Comparison of ENCODE assay signal across 8 cellular contexts in the genomic region with DNA sequence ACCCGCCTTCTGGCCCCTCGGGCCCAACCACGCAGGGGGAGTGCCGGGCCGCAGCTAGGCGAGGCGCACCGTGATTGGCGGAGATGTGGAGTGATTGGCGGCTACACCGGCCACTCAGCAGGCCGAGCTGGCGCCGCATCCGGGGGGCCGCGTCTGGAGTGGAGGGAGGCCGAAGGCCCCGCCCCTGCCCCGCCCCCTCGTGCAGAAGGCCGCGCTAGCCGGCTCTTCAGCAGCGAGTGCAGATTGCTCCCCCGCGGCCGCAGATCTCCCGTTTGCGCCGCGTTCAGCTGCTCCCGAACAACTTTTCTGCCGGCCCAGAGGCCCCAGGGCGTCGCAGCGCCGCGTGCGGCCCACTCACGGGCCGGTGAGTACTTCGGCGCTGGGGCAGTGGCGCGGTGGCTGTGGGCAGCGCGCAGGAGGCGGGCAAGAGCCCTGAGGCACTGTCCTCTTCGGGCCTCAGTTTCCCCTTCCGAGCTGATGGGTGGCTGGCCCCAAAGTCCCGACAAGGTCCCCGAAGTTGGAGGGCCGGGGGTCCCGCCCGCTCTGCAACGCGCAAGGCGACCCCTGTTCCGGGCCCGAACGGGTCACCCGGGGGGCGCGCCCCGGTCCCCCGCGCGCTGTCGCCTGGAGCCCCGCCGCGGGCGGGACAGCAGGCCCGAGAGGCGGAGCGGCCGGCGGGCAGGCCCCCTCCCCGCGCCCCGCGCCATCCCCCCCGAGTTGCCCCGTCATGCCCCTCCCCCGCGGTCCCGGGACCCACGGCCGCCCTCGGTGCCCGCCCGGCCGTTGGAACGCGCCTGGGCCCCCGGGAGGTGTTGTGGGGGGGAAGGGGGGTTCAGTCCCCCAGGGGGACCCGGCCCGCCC. TPM values are rescaled to one million over a fixed set of nuclear protein-coding genes. Genes with fewer than 3 reads are reported as not detected.
DNase-seq lines count a peak whose midpoint lies in the region; ATAC-seq and TF ChIP-seq lines count a peak whose summit lies in the region.

A gene with protein sequence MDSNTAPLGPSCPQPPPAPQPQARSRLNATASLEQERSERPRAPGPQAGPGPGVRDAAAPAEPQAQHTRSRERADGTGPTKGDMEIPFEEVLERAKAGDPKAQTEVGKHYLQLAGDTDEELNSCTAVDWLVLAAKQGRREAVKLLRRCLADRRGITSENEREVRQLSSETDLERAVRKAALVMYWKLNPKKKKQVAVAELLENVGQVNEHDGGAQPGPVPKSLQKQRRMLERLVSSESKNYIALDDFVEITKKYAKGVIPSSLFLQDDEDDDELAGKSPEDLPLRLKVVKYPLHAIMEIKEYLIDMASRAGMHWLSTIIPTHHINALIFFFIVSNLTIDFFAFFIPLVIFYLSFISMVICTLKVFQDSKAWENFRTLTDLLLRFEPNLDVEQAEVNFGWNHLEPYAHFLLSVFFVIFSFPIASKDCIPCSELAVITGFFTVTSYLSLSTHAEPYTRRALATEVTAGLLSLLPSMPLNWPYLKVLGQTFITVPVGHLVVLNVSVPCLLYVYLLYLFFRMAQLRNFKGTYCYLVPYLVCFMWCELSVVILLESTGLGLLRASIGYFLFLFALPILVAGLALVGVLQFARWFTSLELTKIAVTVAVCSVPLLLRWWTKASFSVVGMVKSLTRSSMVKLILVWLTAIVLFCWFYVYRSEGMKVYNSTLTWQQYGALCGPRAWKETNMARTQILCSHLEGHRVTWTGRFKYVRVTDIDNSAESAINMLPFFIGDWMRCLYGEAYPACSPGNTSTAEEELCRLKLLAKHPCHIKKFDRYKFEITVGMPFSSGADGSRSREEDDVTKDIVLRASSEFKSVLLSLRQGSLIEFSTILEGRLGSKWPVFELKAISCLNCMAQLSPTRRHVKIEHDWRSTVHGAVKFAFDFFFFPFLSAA (plus strand): TSS at position 200 of the 861 bp plus-strand sequence. CDS start 7,606 bp downstream, outside the sequence.

- H3K4me3 ChIP-seq in IMR-90 (ENCODE audit: insufficient read depth, low read depth, low read length) (peak within 1 kb of the TSS; percentile 90), Peyer's patch (peak within 1 kb of the TSS; percentile 91 to 99 (median 96)), esophagus squamous epithelium (peak within 1 kb of the TSS; percentile 65 to 93 (median 86)), muscle layer of colon (ENCODE audit: low read depth in 1 of 2, low read length in 2 of 2) (peak within 1 kb of the TSS; percentile 81 to 97)

- H4K91ac ChIP-seq in IMR-90 (ENCODE audit: insufficient read depth, low read depth, low read length) = peak within 1 kb of the TSS; percentile 23

- peaks cover 35% of the 10 kb centered on the region for H3K27me3 Mint-ChIP-seq in activated T-helper 1 cell treated with anti-CD3 and anti-CD28 coated beads, Interleukin-12 subunit alpha, Interleukin-12 subunit beta, Interleukin-2, Interleukin-4 antibody, amounts not matched to agents 30 ng/mL and 10 ng/mL and 1 ng/mL, durations not matched to agents 14 hours and 24 hours and 36 hours (ENCODE audit: insufficient read depth)

- H4K8ac ChIP-seq in IMR-90 (ENCODE audit: low read depth in 2 of 2, low read length in 2 of 2) = peak within 1 kb of the TSS in 1 of 2 experiments; percentile 50; a peak in 2 of 4 replicates

- in situ Hi-C loops in IMR-90 (cut with MboI; ENCODE audit: low sequenced_read_pairs) = no loop called here

- H4K20me1 ChIP-seq in IMR-90 (ENCODE audit: insufficient read depth, low read length) = peaks cover 26% of the 10 kb centered on the region

- intact Hi-C loops in IMR-90 (cut with micrococcal nuclease) = no loop called here
- intact Hi-C loops in activated T-helper 1 cell treated with anti-CD3 and anti-CD28 coated beads, Interleukin-12 subunit alpha, Interleukin-12 subunit beta, Interleukin-2, Interleukin-4 antibody, amounts not matched to agents 30 ng/mL and 10 ng/mL and 1 ng/mL, durations not matched to agents 14 hours and 24 hours and 36 hours (cut with micrococcal nuclease) = loop anchor here (1.0 to 5.0 kb wide), 5 partner anchors 73 to 833 kb away; partner anchors contain the start of genes GRPEL1 and MRFAP1
- intact Hi-C loops in esophagus squamous epithelium (cut with DNase I) = no loop called here

- H2AFZ ChIP-seq in IMR-90 (replicated peaks; ENCODE audit: low read length, poor library complexity) = peak within 1 kb of the TSS; percentile 95

- POLR2A ChIA-PET in IMR-90 (lab: Charles Lee; ENCODE audit: unreplicated experiment) = interaction anchor here (0.6 to 0.7 kb wide), 2 partner anchors 19 to 81 kb away, joined by 5 to 10 read pairs; no protein-coding TSS in a partner anchor

- H3K4me3 Mint-ChIP-seq in activated T-helper 1 cell treated with anti-CD3 and anti-CD28 coated beads, Interleukin-12 subunit alpha, Interleukin-12 subunit beta, Interleukin-2, Interleukin-4 antibody, amounts not matched to agents 30 ng/mL and 10 ng/mL and 1 ng/mL, durations not matched to agents 14 hours and 24 hours and 36 hours = peak within 1 kb of the TSS; percentile 81

- peak within 1 kb of the TSS; percentile 58 for H3K9ac ChIP-seq in IMR-90 (ENCODE audit: low read depth, low read length)
- peak within 1 kb of the TSS; percentile 56 for H3K9ac ChIP-seq in muscle layer of colon (ENCODE audit: low read length)

- WGBS in IMR-90 (ENCODE audit: extremely low coverage in 2 of 2, insufficient read length in 1 of 2), 2 experiments = 0% methylated on average over 48 of the region's 99 CpGs; no CpG with 5 or more reads in 1 of the 2 experiments
- WGBS in esophagus squamous epithelium, 2 donors = 0 to 3% methylated on average over 4 to 26 of the region's 99 CpGs

- no peaks in the 10 kb centered on the region for H3K36me3 ChIP-seq in IMR-90 (ENCODE audit: control insufficient read depth, insufficient read depth, low read length)
- H3K36me3 ChIP-seq in Peyer's patch = no peaks in the 10 kb centered on the region
- no peaks in the 10 kb centered on the region for H3K36me3 ChIP-seq in esophagus squamous epithelium
- no peaks in the 10 kb centered on the region for H3K36me3 ChIP-seq in muscle layer of colon (ENCODE audit: insufficient read depth, low read length)

- H3K9me3 Mint-ChIP-seq in activated T-helper 1 cell treated with anti-CD3 and anti-CD28 coated beads, Interleukin-12 subunit alpha, Interleukin-12 subunit beta, Interleukin-2, Interleukin-4 antibody, amounts not matched to agents 30 ng/mL and 10 ng/mL and 1 ng/mL, durations not matched to agents 14 hours and 24 hours and 36 hours = no peaks in the 10 kb centered on the region

- TF ChIP-seq POLR2A in IMR-90 (IDR thresholded peaks at IDR 0.05; ENCODE audit: low read depth, low read length) = 0 out of 2 replicates have a peak, but pooled peaks have one; percentile 48
- peak; percentile 65 to 82 for TF ChIP-seq POLR2A in Peyer's patch (IDR thresholded peaks at IDR 0.05)
- peak in 2 of 4 donors; percentile 66 to 87 for TF ChIP-seq POLR2A in esophagus squamous epithelium (IDR thresholded peaks at IDR 0.05)

- TF ChIP-seq RAD21 in IMR-90 (IDR thresholded peaks at IDR 0.05; ENCODE audit: low read length) = no peak

- no peaks in the 10 kb centered on the region for H3K36me3 Mint-ChIP-seq in activated T-helper 1 cell treated with anti-CD3 and anti-CD28 coated beads, Interleukin-12 subunit alpha, Interleukin-12 subunit beta, Interleukin-2, Interleukin-4 antibody, amounts not matched to agents 30 ng/mL and 10 ng/mL and 1 ng/mL, durations not matched to agents 14 hours and 24 hours and 36 hours (ENCODE audit: low read depth)

- H3K18ac ChIP-seq in IMR-90 (ENCODE audit: low read depth, low read length) = no peak within 1 kb of the TSS; the same call in 1 of the 2 replicates

- H2BK20ac ChIP-seq in IMR-90 (ENCODE audit: low read depth, low read length) = no peak within 1 kb of the TSS

- no TSS peak for BruUV-seq in IMR-90 (replicated peaks; lab: Mats Ljungman, UMichigan)

- H2BK15ac ChIP-seq in IMR-90 (ENCODE audit: low read depth, low read length) = no peak within 1 kb of the TSS; the same call in 2 of the 3 replicates

- H2BK5ac ChIP-seq in IMR-90 (ENCODE audit: low read depth, low read length, poor library complexity, severe bottlenecking) = peak within 1 kb of the TSS; percentile 6

- H4K5ac ChIP-seq in IMR-90 (ENCODE audit: low read depth, low read length) = no peak within 1 kb of the TSS

- ATAC-seq in GM21529 (IDR thresholded peaks at IDR 0.05; ENCODE audit: unreplicated experiment) (peak; percentile 100), IMR-90 (ENCODE audit: low read depth) (peak; percentile 97)

- no peak within 1 kb of the TSS for H3K27ac Mint-ChIP-seq in activated T-helper 1 cell treated with anti-CD3 and anti-CD28 coated beads, Interleukin-12 subunit alpha, Interleukin-12 subunit beta, Interleukin-2, Interleukin-4 antibody, amounts not matched to agents 30 ng/mL and 10 ng/mL and 1 ng/mL, durations not matched to agents 14 hours and 24 hours and 36 hours

- H3K9me3 ChIP-seq in IMR-90 (ENCODE audit: control insufficient read depth, insufficient read depth, low read length) (no peaks in the 10 kb centered on the region), Peyer's patch (no peaks in the 10 kb centered on the region), esophagus squamous epithelium (no peaks in the 10 kb centered on the region), muscle layer of colon (ENCODE audit: low read length) (no peaks in the 10 kb centered on the region)

- no peak for TF ChIP-seq CTCF in IMR-90 (conservative IDR thresholded peaks at IDR 0.05; ENCODE audit: low read depth, low read length)
- TF ChIP-seq CTCF in Peyer's patch (IDR thresholded peaks at IDR 0.05) = no peak
- TF ChIP-seq CTCF in esophagus squamous epithelium (IDR thresholded peaks at IDR 0.05) = no peak

- CTCF ChIA-PET in IMR-90 (lab: Yijun Ruan, JAX) = interaction anchor here (0.6 to 1.1 kb wide), 3 partner anchors 13 to 58 kb away, joined by 3 read pairs; no protein-coding TSS in a partner anchor

- 0 out of 2 replicates have a peak within 1 kb of the TSS, but pooled peaks have one; percentile 43 for H3K14ac ChIP-seq in IMR-90 (replicated peaks; ENCODE audit: low read depth, low read length)

- no peak within 1 kb of the TSS; the same call in 1 of the 2 replicates for H3K56ac ChIP-seq in IMR-90 (ENCODE audit: extremely low read depth, insufficient read depth, low read length)

- peaks cover 18 to 39% of the 10 kb centered on the region in 2 experiments for H3K79me1 ChIP-seq in IMR-90 (ENCODE audit: low read depth in 1 of 2, low read length in 2 of 2)

- H3K23ac ChIP-seq in IMR-90 (ENCODE audit: low read depth, low read length) = peak within 1 kb of the TSS; percentile 65; the same call in 1 of the 2 replicates

- peaks cover 18% of the 10 kb centered on the region for H3K9me1 ChIP-seq in IMR-90 (ENCODE audit: insufficient read depth, low read length)

- peak within 1 kb of the TSS; percentile 89 for H2AK9ac ChIP-seq in IMR-90 (replicated peaks; ENCODE audit: low read depth, low read length, poor library complexity)

- H3K27ac ChIP-seq in IMR-90 (ENCODE audit: insufficient read depth, low read length) (peak within 1 kb of the TSS; percentile 70), Peyer's patch (peak within 1 kb of the TSS; percentile 65 to 88 (median 82)), esophagus squamous epithelium (peak within 1 kb of the TSS; percentile 73 to 91 (median 84)), muscle layer of colon (ENCODE audit: low read depth, low read length) (peak within 1 kb of the TSS; percentile 90)

- DNase-seq in DMS 273 treated with DMSO at 0.1 percent for 48 hours (lab: John Stamatoyannopoulos, UW) (peak; percentile 89), IMR-90 (peak; percentile 97), Peyer's patch (peak; percentile 97 to 100 (median 99)), esophagus squamous epithelium (lab: John Stamatoyannopoulos, UW) (peak; percentile 89)
- DNase-seq in activated T-helper 1 cell treated with anti-CD3 and anti-CD28 coated beads, Interleukin-12 subunit alpha, Interleukin-12 subunit beta, Interleukin-2, Interleukin-4 antibody, amounts not matched to agents 30 ng/mL and 10 ng/mL and 1 ng/mL, durations not matched to agents 14 hours and 24 hours and 36 hours (ENCODE audit: low spot score) = peak; percentile 96
- peak; percentile 93 to 98 for DNase-seq in stimulated activated CD8-positive, alpha-beta memory T cell treated with anti-CD3 and anti-CD28 coated beads, Interleukin-7, amount 100 ng/mL, for 1 hour (ENCODE audit: low read depth in 2 of 2)

- no peak within 1 kb of the TSS for H2BK120ac ChIP-seq in IMR-90 (ENCODE audit: low read depth, low read length)

- H2AK5ac ChIP-seq in IMR-90 (ENCODE audit: low read depth, low read length) = peak within 1 kb of the TSS; percentile 61; the same call in 1 of the 2 replicates

- peaks cover 18% of the 10 kb centered on the region for H3K4me1 Mint-ChIP-seq in activated T-helper 1 cell treated with anti-CD3 and anti-CD28 coated beads, Interleukin-12 subunit alpha, Interleukin-12 subunit beta, Interleukin-2, Interleukin-4 antibody, amounts not matched to agents 30 ng/mL and 10 ng/mL and 1 ng/mL, durations not matched to agents 14 hours and 24 hours and 36 hours (ENCODE audit: low read depth)

- H3K4me2 ChIP-seq in IMR-90 (ENCODE audit: low read depth, low read length) = peak within 1 kb of the TSS; percentile 89

- H3K4ac ChIP-seq in IMR-90 (ENCODE audit: low read depth, low read length) = peak within 1 kb of the TSS; percentile 65

- H3K27me3 ChIP-seq in IMR-90 (ENCODE audit: control insufficient read depth, insufficient read depth, low read length) (peaks cover 2% of the 10 kb centered on the region; the same call in 1 of the 2 replicates), Peyer's patch (no peaks in the 10 kb centered on the region), esophagus squamous epithelium (peaks cover 0 to 21% (median 0%) of the 10 kb centered on the region in 4 donors), muscle layer of colon (ENCODE audit: control insufficient read depth in 1 of 2, insufficient read depth in 2 of 2, low read length in 2 of 2) (no peaks in the 10 kb centered on the region)

- dilution Hi-C loops in IMR-90 (cut with HindIII; ENCODE audit: low sequenced_read_pairs, unreplicated experiment) = no loop called here

- H3K4me1 ChIP-seq in IMR-90 (ENCODE audit: control insufficient read depth, insufficient read depth, low read length) (peaks cover 29% of the 10 kb centered on the region), Peyer's patch (peaks cover 0 to 38% (median 3%) of the 10 kb centered on the region in 4 donors), esophagus squamous epithelium (peaks cover 29 to 60% (median 33%) of the 10 kb centered on the region in 3 donors), muscle layer of colon (ENCODE audit: insufficient read depth, low read length) (peaks cover 39% of the 10 kb centered on the region)

RNA-seq across cellular contexts. Expression of the gene that starts here (rescaled TPM):
- total RNA-seq in IMR-90 (2012; rRNA removed) = 9.7 TPM in 2 replicates
- 42.4 and 47.7 TPM in 2 replicates for polyA plus RNA-seq in IMR-90 (2012; rRNA removed)
- 22.0 and 71.4 TPM in 2 replicates for polyA plus RNA-seq in IMR-90 (2012; cell fraction: cytosol; rRNA removed)
- polyA plus RNA-seq in IMR-90 (2012; cell fraction: nucleus; rRNA removed; ENCODE audit: low replicate concordance) = 50.6 and 96.4 TPM in 2 replicates
- 10 to 100 TPM in 3 of 4 donors, 1 to 10 TPM in 1; 10.0 to 39.6 (median 30.0) TPM for total RNA-seq in Peyer's patch
- total RNA-seq in activated T-helper 1 cell treated with anti-CD3 and anti-CD28 coated beads, Interleukin-12 subunit alpha, Interleukin-12 subunit beta, Interleukin-2, Interleukin-4 antibody, amounts not matched to agents 30 ng/mL and 10 ng/mL and 1 ng/mL, durations not matched to agents 14 hours and 24 hours and 36 hours = 5.7 and 9.3 TPM in 2 replicates
- total RNA-seq in esophagus squamous epithelium = 10 to 100 TPM in 2 of 4 donors, 1 to 10 TPM in 2; 6.5 to 20.4 (median 9.6) TPM

Comparison
In these comparisons a context has a peak if more than half of its experiments do, and no peak if none do; other contexts are left out.
1. Peak in every context shown above with its lines: DNase-seq, ATAC-seq, H3K4me3 ChIP-seq and H3K27ac ChIP-seq.